Comparison of ENCODE assay signal across 27 cellular contexts in genomic region chr2:46339200-46339599, GRCh38. TPM values are rescaled to one million over a fixed set of nuclear protein-coding genes. Genes with fewer than 3 reads are reported as not detected.
DNase-seq lines count a peak whose midpoint lies in the region; ATAC-seq and TF ChIP-seq lines count a peak whose summit lies in the region.
"Had no signal": no experiment of that assay in that cellular context is flagged by ENCODE, and none has a peak within 500 bp of the region (broad histone marks: within the 10 kb centered on the region; RNA-seq: fewer than 3 reads in every experiment).

No MANE protein-coding gene starts in this region.

- intact Hi-C loops in Right ventricle myocardium superior (cut with DNase I) (no loop called here), gastrocnemius medialis (cut with DNase I; ENCODE audit: low total_unique reads) (no loop called here)

- no peaks in the 10 kb centered on the region for H3K36me3 ChIP-seq in right atrium auricular region
- no peaks in the 10 kb centered on the region for H3K36me3 ChIP-seq in gastrocnemius medialis
- H3K36me3 ChIP-seq in effector memory CD4-positive, alpha-beta T cell (ENCODE audit: control insufficient read depth, insufficient read depth, low read length) = no peaks in the 10 kb centered on the region
- H3K36me3 ChIP-seq in Peyer's patch = no peaks in the 10 kb centered on the region
- H3K36me3 ChIP-seq: gastroesophageal sphincter had no signal

- H3K4me1 ChIP-seq in right atrium auricular region = peaks cover 0 to 90% of the 10 kb centered on the region in 2 donors
- peaks cover 58 to 75% of the 10 kb centered on the region in 2 donors for H3K4me1 ChIP-seq in gastrocnemius medialis
- H3K4me1 ChIP-seq in effector memory CD4-positive, alpha-beta T cell (ENCODE audit: control insufficient read depth, insufficient read depth, low read length, poor library complexity, severe bottlenecking) = no peaks in the 10 kb centered on the region
- H3K4me1 ChIP-seq in Peyer's patch = peaks cover 0 to 52% (median 2%) of the 10 kb centered on the region in 4 donors

- no peak overlapping the region for H3K4me3 ChIP-seq in right atrium auricular region
- H3K4me3 ChIP-seq in gastrocnemius medialis = no peak overlapping the region
- no peak overlapping the region for H3K4me3 ChIP-seq in effector memory CD4-positive, alpha-beta T cell (ENCODE audit: insufficient read depth, low read depth, low read length, poor library complexity, severe bottlenecking)
- H3K4me3 ChIP-seq in Peyer's patch = no peak overlapping the region
- H3K4me3 ChIP-seq: gastroesophageal sphincter, GM23338 had no signal

- TF ChIP-seq CTCF in right atrium auricular region (IDR thresholded peaks at IDR 0.05) (no peak), gastrocnemius medialis (IDR thresholded peaks at IDR 0.05 in 4 of 5, conservative IDR thresholded peaks at IDR 0.05 in 1 of 5) (no peak), Peyer's patch (IDR thresholded peaks at IDR 0.05) (no peak)

- DNase-seq in right atrium auricular region (ENCODE audit: low spot score) (no peak), Right ventricle myocardium superior (no peak), erythroblast (lab: John Stamatoyannopoulos, UW) (peak; percentile 41 to 57), gastrocnemius medialis (no peak), HPDE6-E6E7 (ENCODE audit: extremely low spot score) (no peak), Peyer's patch (no peak), middle frontal gyrus (ENCODE audit: extremely low spot score, low spot score) (no peak)
- DNase-seq in effector memory CD4-positive, alpha-beta T cell = no peak
- DNase-seq: activated CD4-positive, alpha-beta T cell treated with anti-CD3 and anti-CD28 coated beads, Interleukin-2, amount 50 U/mL, for 48 hours; activated CD8-positive, alpha-beta memory T cell treated with anti-CD3 and anti-CD28 coated beads, Interleukin-2, amount 50 U/mL, for 4 hours; activated naive CD4-positive, alpha-beta T cell treated with Interleukin-2 at 50 U/mL for 16 hours; CD4-positive, alpha-beta memory T cell; central memory CD4-positive, alpha-beta T cell; dermis blood vessel endothelial cell; HFFc6; hypothalamus; immature natural killer cell; left colon; naive B cell; NCI-H146; NCI-H446; NCI-H774; stimulated activated CD4-positive, alpha-beta T cell treated with anti-CD3 and anti-CD28 coated beads, Interleukin-12 subunit alpha, Interleukin-12 subunit beta, amount 100 ng/mL, for 4 hours; stimulated activated CD4-positive, alpha-beta T cell treated with anti-CD3 and anti-CD28 coated beads, Interleukin-2, amount 100 ng/mL, for 48 hours had no signal

- no peak for TF ChIP-seq POLR2A in erythroblast (IDR thresholded peaks at IDR 0.05; ENCODE audit: low read length)
- TF ChIP-seq POLR2A in gastrocnemius medialis (IDR thresholded peaks at IDR 0.05) = no peak
- TF ChIP-seq POLR2A in Peyer's patch (IDR thresholded peaks at IDR 0.05) = no peak

- no peaks in the 10 kb centered on the region for H3K27me3 ChIP-seq in right atrium auricular region
- no peaks in the 10 kb centered on the region for H3K27me3 ChIP-seq in gastrocnemius medialis
- no peaks in the 10 kb centered on the region for H3K27me3 ChIP-seq in effector memory CD4-positive, alpha-beta T cell (replicated peaks; ENCODE audit: control insufficient read depth, insufficient read depth, low read length, poor library complexity, severe bottlenecking)
- no peaks in the 10 kb centered on the region for H3K27me3 ChIP-seq in Peyer's patch
- H3K27me3 ChIP-seq: gastroesophageal sphincter had no signal

- in situ Hi-C loops in gastrocnemius medialis (cut with MboI; ENCODE audit: low sequenced_read_pairs in 4 of 4) = no loop called here

- ATAC-seq in Right ventricle myocardium superior (ENCODE audit: poor library complexity) (no peak), gastrocnemius medialis (no peak)
- ATAC-seq: activated CD4-positive, CD25-positive, alpha-beta regulatory T cell treated with anti-CD3 and anti-CD28 coated beads, Interleukin-2, amount 50 U/mL, for 24 hours; GM23338; left colon had no signal

- H3K9me3 ChIP-seq in right atrium auricular region (no peaks in the 10 kb centered on the region), gastrocnemius medialis (no peaks in the 10 kb centered on the region), Peyer's patch (no peaks in the 10 kb centered on the region)
- H3K9me3 ChIP-seq in effector memory CD4-positive, alpha-beta T cell (ENCODE audit: control insufficient read depth, low read length) = no peaks in the 10 kb centered on the region
- H3K9me3 ChIP-seq: gastroesophageal sphincter had no signal

- H3K27ac ChIP-seq in right atrium auricular region = peak overlapping the region; percentile 6 to 89
- H3K27ac ChIP-seq in gastrocnemius medialis = peak overlapping the region in 3 of 4 donors; percentile 29 to 53 (median 33)
- H3K27ac ChIP-seq in effector memory CD4-positive, alpha-beta T cell (ENCODE audit: insufficient read depth, low read length, poor library complexity, severe bottlenecking) = no peak overlapping the region
- peak overlapping the region in 2 of 4 donors; percentile 31 to 36 for H3K27ac ChIP-seq in Peyer's patch

RNA-seq across cellular contexts. Expression of gene EPAS1, which starts 42.0 kb away (rescaled TPM):
- total RNA-seq in right atrium auricular region = 100 to 1,000 TPM; 257 to 311 TPM
- 200 TPM for total RNA-seq in Right ventricle myocardium superior
- total RNA-seq in gastrocnemius medialis = 10 to 100 TPM; 61.5 to 95.1 (median 90.0) TPM
- 100 to 1,000 TPM; 114 to 240 (median 196) TPM for total RNA-seq in Peyer's patch

Comparison
In these comparisons a context has a peak if more than half of its experiments do, and no peak if none do; other contexts are left out.
1. DNase-seq: peak in erythroblast (2 of 2); none in right atrium auricular region (single experiment), Right ventricle myocardium superior (single experiment), gastrocnemius medialis (0 of 2), effector memory CD4-positive, alpha-beta T cell (0 of 3), HPDE6-E6E7 (single experiment), Peyer's patch (0 of 3) and middle frontal gyrus (single experiment).